ENCODE assay signal across 17 cellular contexts in the genomic region with DNA sequence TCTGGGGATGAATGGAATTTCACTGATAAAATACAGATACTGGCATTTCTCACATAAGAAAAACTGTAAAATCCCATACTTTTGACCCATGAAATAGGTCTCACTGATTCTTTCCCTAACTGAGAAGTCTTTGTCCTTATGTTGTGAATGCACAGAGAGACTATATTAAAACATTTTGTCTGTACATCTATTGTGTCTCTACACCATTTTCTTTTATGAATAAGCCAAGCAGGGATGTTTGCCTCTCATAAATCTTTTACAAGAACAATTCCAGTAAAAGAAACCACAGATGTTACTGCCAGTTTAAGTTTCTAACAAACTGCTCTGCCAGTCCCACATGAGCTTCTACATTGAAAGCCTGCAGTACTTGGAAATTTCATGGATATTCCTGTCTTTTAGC.
"Had no signal": no experiment of that assay in that cellular context is flagged by ENCODE, and none has a peak within 500 bp of the region (broad histone marks: within the 10 kb centered on the region; RNA-seq: fewer than 3 reads in every experiment).

No MANE protein-coding gene starts in this region.

- H3K27ac ChIP-seq: brain microvascular endothelial cell, coronary artery, heart right ventricle, suprapubic skin had no signal

- H3K4me3 ChIP-seq: coronary artery, heart right ventricle, suprapubic skin had no signal

- DNase-seq: activated CD4-positive, alpha-beta T cell treated with anti-CD3 and anti-CD28 coated beads, Interleukin-2, amount 10 ng/mL, durations not matched to agents 24 days and 14 days; activated CD4-positive, CD25-positive, alpha-beta regulatory T cell; activated CD8-positive, alpha-beta memory T cell treated with anti-CD3 and anti-CD28 coated beads, Interleukin-2, amount 50 U/mL, for 4 hours; activated naive CD4-positive, alpha-beta T cell treated with anti-CD3 and anti-CD28 coated beads for 36 hours; activated T-cell treated with anti-CD3 and anti-CD28 coated beads, Interleukin-2, amount 50 U/mL, for 4 hours; aorta; brain microvascular endothelial cell; heart right ventricle; immature natural killer cell; kidney glomerular epithelial cell; retina; stimulated activated CD4-positive, alpha-beta T cell treated with anti-CD3 and anti-CD28 coated beads, Interleukin-12 subunit alpha, Interleukin-12 subunit beta, amount 100 ng/mL, for 4 hours; stimulated activated CD4-positive, alpha-beta T cell treated with anti-CD3 and anti-CD28 coated beads, Interleukin-1b, Interleukin-23, amount 100 ng/mL, for 48 hours; trophoblast cell had no signal

- ATAC-seq: activated T-cell treated with anti-CD3 and anti-CD28 coated beads, Interleukin-2, amount 50 U/mL, for 4 hours; heart right ventricle; natural killer cell treated with Interleukin-12 subunit alpha and Interleukin-12 subunit beta and Interleukin-15 and Interleukin-18, amount 100 ng/mL, for 72 hours had no signal

- H3K27me3 ChIP-seq: brain microvascular endothelial cell, heart right ventricle, suprapubic skin had no signal

- H3K9me3 ChIP-seq: heart right ventricle, suprapubic skin had no signal

- H3K36me3 ChIP-seq: brain microvascular endothelial cell, heart right ventricle, suprapubic skin had no signal

- H3K4me1 ChIP-seq: heart right ventricle, suprapubic skin had no signal
